34 cellular contexts compared by ENCODE assay signal in genomic region chr6:164336455-164336854, GRCh38.
"Had no signal": no experiment of that assay in that cellular context is flagged by ENCODE, and none has a peak within 500 bp of the region (broad histone marks: within the 10 kb centered on the region; RNA-seq: fewer than 3 reads in every experiment).

No MANE protein-coding gene starts in this region.

- H3K9me3 Mint-ChIP-seq: activated B cell treated with CpG ODN at 0.5 μM for 24 hours; activated CD4-positive, alpha-beta memory T cell treated with anti-CD3 and anti-CD28 coated beads for 36 hours; activated CD4-positive, alpha-beta T cell treated with anti-CD3 and anti-CD28 coated beads, Interleukin-2, amount 10 ng/mL, durations not matched to agents 24 days and 14 days; activated CD8-positive, alpha-beta T cell treated with anti-CD3 and anti-CD28 coated beads for 36 hours; activated naive CD4-positive, alpha-beta T cell treated with anti-CD3 and anti-CD28 coated beads, Interleukin-2, amount 50 U/mL, for 24 hours; activated naive CD8-positive, alpha-beta T cell treated with anti-CD3 and anti-CD28 coated beads, Interleukin-2, amount 10 ng/mL, durations not matched to agents 7 days and 5 days; activated naive CD8-positive, alpha-beta T cell treated with anti-CD3 and anti-CD28 coated beads, Interleukin-2, amount 50 U/mL, for 24 hours; activated T-cell treated with anti-CD3 and anti-CD28 coated beads, Interleukin-2, amount 50 U/mL, for 24 hours; central memory CD8-positive, alpha-beta T cell; T-helper 1 cell treated with Interleukin-12 subunit alpha and Interleukin-12 subunit beta and Interleukin-4 antibody, amounts not matched to agents 30 μg/mL and 1 μg/mL, for 36 hours had no signal

- H3K36me3 Mint-ChIP-seq: activated CD4-positive, alpha-beta memory T cell treated with anti-CD3 and anti-CD28 coated beads for 36 hours; activated naive CD4-positive, alpha-beta T cell treated with anti-CD3 and anti-CD28 coated beads, Interleukin-2, amount 10 ng/mL, durations not matched to agents 7 days and 5 days; activated naive CD4-positive, alpha-beta T cell treated with anti-CD3 and anti-CD28 coated beads, Interleukin-2, amount 50 U/mL, for 24 hours; activated naive CD8-positive, alpha-beta T cell; activated naive CD8-positive, alpha-beta T cell treated with anti-CD3 and anti-CD28 coated beads, Interleukin-2, amount 10 ng/mL, durations not matched to agents 7 days and 5 days; brain had no signal

- H3K9me3 ChIP-seq: ascending aorta had no signal

- H3K36me3 ChIP-seq: ascending aorta, cardiac muscle cell had no signal

- H3K4me1 ChIP-seq: ascending aorta had no signal

- H3K4me1 Mint-ChIP-seq: activated B cell treated with CpG ODN at 0.5 μM for 24 hours; activated CD4-positive, alpha-beta T cell treated with anti-CD3 and anti-CD28 coated beads, Interleukin-2, amount 10 ng/mL, durations not matched to agents 24 days and 14 days; activated naive CD4-positive, alpha-beta T cell treated with anti-CD3 and anti-CD28 coated beads, Interleukin-2, amount 10 ng/mL, durations not matched to agents 7 days and 5 days; activated naive CD4-positive, alpha-beta T cell treated with anti-CD3 and anti-CD28 coated beads, Interleukin-2, amount 50 U/mL, for 24 hours; activated naive CD8-positive, alpha-beta T cell treated with anti-CD3 and anti-CD28 coated beads, Interleukin-2, amount 10 ng/mL, durations not matched to agents 7 days and 5 days; activated naive CD8-positive, alpha-beta T cell treated with anti-CD3 and anti-CD28 coated beads, Interleukin-2, amount 50 U/mL, for 24 hours; central memory CD8-positive, alpha-beta T cell had no signal

- H3K4me3 ChIP-seq: ascending aorta, cardiac muscle cell had no signal

- H3K27ac Mint-ChIP-seq: activated B cell treated with CpG ODN at 0.5 μM for 24 hours; activated CD4-positive, alpha-beta memory T cell treated with anti-CD3 and anti-CD28 coated beads for 36 hours; activated CD4-positive, alpha-beta T cell treated with anti-CD3 and anti-CD28 coated beads, Interleukin-2, amount 10 ng/mL, durations not matched to agents 24 days and 14 days; activated CD8-positive, alpha-beta T cell treated with anti-CD3 and anti-CD28 coated beads for 36 hours; activated naive CD4-positive, alpha-beta T cell treated with anti-CD3 and anti-CD28 coated beads, Interleukin-2, amount 10 ng/mL, durations not matched to agents 7 days and 5 days; activated naive CD4-positive, alpha-beta T cell treated with anti-CD3 and anti-CD28 coated beads, Interleukin-2, amount 50 U/mL, for 24 hours; activated naive CD8-positive, alpha-beta T cell; activated naive CD8-positive, alpha-beta T cell treated with anti-CD3 and anti-CD28 coated beads, Interleukin-2, amount 10 ng/mL, durations not matched to agents 7 days and 5 days; activated naive CD8-positive, alpha-beta T cell treated with anti-CD3 and anti-CD28 coated beads, Interleukin-2, amount 50 U/mL, for 24 hours; activated T-cell treated with anti-CD3 and anti-CD28 coated beads, Interleukin-2, amount 50 U/mL, for 24 hours; activated T-helper 2 cell treated with anti-CD3 and anti-CD28 coated beads, Interferon-gamma antibody, Interleukin-2, Interleukin-4, amounts not matched to agents 10 μg/mL and 5 μg/mL and 100 μg/mL, durations not matched to agents 14 hours and 24 hours and 36 hours; T-helper 1 cell treated with Interleukin-12 subunit alpha and Interleukin-12 subunit beta and Interleukin-4 antibody, amounts not matched to agents 30 μg/mL and 1 μg/mL, for 36 hours; T-helper 2 cell treated with Interferon-gamma antibody and Interleukin-4, amounts not matched to agents 5 μg/mL and 100 μg/mL, for 36 hours had no signal

- DNase-seq: activated B cell treated with CpG ODN at 0.5 μM for 24 hours; activated CD4-positive, alpha-beta memory T cell treated with anti-CD3 and anti-CD28 coated beads for 36 hours; activated CD4-positive, alpha-beta T cell treated with anti-CD3 and anti-CD28 coated beads for 4 hours; activated CD4-positive, alpha-beta T cell treated with anti-CD3 and anti-CD28 coated beads, Interleukin-2, amount 10 ng/mL, durations not matched to agents 24 days and 14 days; activated CD4-positive, alpha-beta T cell treated with anti-CD3 and anti-CD28 coated beads, Interleukin-2, amount 50 U/mL, for 1 hour; activated CD4-positive, alpha-beta T cell treated with anti-CD3 and anti-CD28 coated beads, Interleukin-2, amount 50 U/mL, for 4 hours; activated CD4-positive, CD25-positive, alpha-beta regulatory T cell treated with anti-CD3 and anti-CD28 coated beads, Interleukin-2, amount 50 U/mL, for 72 hours; activated CD8-positive, alpha-beta memory T cell treated with anti-CD3 and anti-CD28 coated beads, Interleukin-2, amount 50 U/mL, for 48 hours; activated CD8-positive, alpha-beta T cell treated with anti-CD3 and anti-CD28 coated beads for 36 hours; activated effector memory CD4-positive, alpha-beta T cell treated with Interleukin-2 at 50 U/mL for 16 hours; activated gamma-delta T cell; activated naive CD4-positive, alpha-beta T cell treated with anti-CD3 and anti-CD28 coated beads, Interleukin-2, amount 10 ng/mL, durations not matched to agents 7 days and 5 days; activated naive CD4-positive, alpha-beta T cell treated with Interleukin-2 at 50 U/mL for 16 hours; activated naive CD8-positive, alpha-beta T cell treated with anti-CD3 and anti-CD28 coated beads, Interleukin-2, amount 10 ng/mL, durations not matched to agents 7 days and 5 days; activated naive CD8-positive, alpha-beta T cell treated with anti-CD3 and anti-CD28 coated beads, Interleukin-2, amount 50 U/mL, for 24 hours; activated T-cell treated with anti-CD3 and anti-CD28 coated beads, Interleukin-2, amount 50 U/mL, for 24 hours; activated T-cell treated with anti-CD3 and anti-CD28 coated beads, Interleukin-2, amount 50 U/mL, for 48 hours; amygdala; anterior cingulate cortex; caudate nucleus; cerebellar nuclear complex; T-helper 1 cell; T-helper 2 cell; T-helper 9 cell had no signal

- H3K4me3 Mint-ChIP-seq: activated B cell treated with CpG ODN at 0.5 μM for 24 hours; activated CD4-positive, alpha-beta memory T cell treated with anti-CD3 and anti-CD28 coated beads for 36 hours; activated CD4-positive, alpha-beta T cell treated with anti-CD3 and anti-CD28 coated beads, Interleukin-2, amount 10 ng/mL, durations not matched to agents 24 days and 14 days; activated CD8-positive, alpha-beta T cell treated with anti-CD3 and anti-CD28 coated beads for 36 hours; activated naive CD4-positive, alpha-beta T cell treated with anti-CD3 and anti-CD28 coated beads, Interleukin-2, amount 10 ng/mL, durations not matched to agents 7 days and 5 days; activated naive CD4-positive, alpha-beta T cell treated with anti-CD3 and anti-CD28 coated beads, Interleukin-2, amount 50 U/mL, for 24 hours; activated naive CD8-positive, alpha-beta T cell; activated naive CD8-positive, alpha-beta T cell treated with anti-CD3 and anti-CD28 coated beads, Interleukin-2, amount 10 ng/mL, durations not matched to agents 7 days and 5 days; activated naive CD8-positive, alpha-beta T cell treated with anti-CD3 and anti-CD28 coated beads, Interleukin-2, amount 50 U/mL, for 24 hours; activated T-cell treated with anti-CD3 and anti-CD28 coated beads, Interleukin-2, amount 50 U/mL, for 24 hours; brain; central memory CD8-positive, alpha-beta T cell; T-helper 1 cell treated with Interleukin-12 subunit alpha and Interleukin-12 subunit beta and Interleukin-4 antibody, amounts not matched to agents 30 μg/mL and 1 μg/mL, for 36 hours; T-helper 2 cell treated with Interferon-gamma antibody and Interleukin-4, amounts not matched to agents 5 μg/mL and 100 μg/mL, for 36 hours had no signal

- H3K27ac ChIP-seq: ascending aorta, cardiac muscle cell, VCaP had no signal

- ATAC-seq: activated CD8-positive, alpha-beta T cell treated with anti-CD3 and anti-CD28 coated beads for 36 hours; activated naive CD8-positive, alpha-beta T cell treated with anti-CD3 and anti-CD28 coated beads, Interleukin-2, amount 50 U/mL, for 24 hours had no signal

- H3K27me3 Mint-ChIP-seq: activated B cell treated with CpG ODN at 0.5 μM for 24 hours; activated CD4-positive, alpha-beta memory T cell treated with anti-CD3 and anti-CD28 coated beads for 36 hours; activated CD4-positive, alpha-beta T cell treated with anti-CD3 and anti-CD28 coated beads, Interleukin-2, amount 10 ng/mL, durations not matched to agents 24 days and 14 days; activated CD8-positive, alpha-beta T cell treated with anti-CD3 and anti-CD28 coated beads for 36 hours; activated naive CD4-positive, alpha-beta T cell treated with anti-CD3 and anti-CD28 coated beads, Interleukin-2, amount 10 ng/mL, durations not matched to agents 7 days and 5 days; activated naive CD4-positive, alpha-beta T cell treated with anti-CD3 and anti-CD28 coated beads, Interleukin-2, amount 50 U/mL, for 24 hours; activated naive CD8-positive, alpha-beta T cell; activated naive CD8-positive, alpha-beta T cell treated with anti-CD3 and anti-CD28 coated beads, Interleukin-2, amount 10 ng/mL, durations not matched to agents 7 days and 5 days; activated naive CD8-positive, alpha-beta T cell treated with anti-CD3 and anti-CD28 coated beads, Interleukin-2, amount 50 U/mL, for 24 hours; activated T-cell treated with anti-CD3 and anti-CD28 coated beads, Interleukin-2, amount 50 U/mL, for 24 hours; central memory CD8-positive, alpha-beta T cell had no signal

- H3K27me3 ChIP-seq: ascending aorta, cardiac muscle cell had no signal
